Comparison of ENCODE assay signal across 21 cellular contexts in genomic region chr10:33381391-33381790, GRCh38. TPM values are rescaled to one million over a fixed set of nuclear protein-coding genes. Genes with fewer than 3 reads are reported as not detected.
"Had no signal": no experiment of that assay in that cellular context is flagged by ENCODE, and none has a peak within 500 bp of the region (broad histone marks: within the 10 kb centered on the region; RNA-seq: fewer than 3 reads in every experiment).

No MANE protein-coding gene starts in this region.

- H3K9me3 ChIP-seq: breast epithelium, left lung had no signal

- H3K27me3 ChIP-seq: breast epithelium, left lung had no signal

- H3K27me3 Mint-ChIP-seq: activated B cell treated with CpG ODN at 0.5 μM for 24 hours, progenitor cell of endocrine pancreas had no signal

- H3K4me3 Mint-ChIP-seq: activated B cell treated with CpG ODN at 0.5 μM for 24 hours; activated naive CD8-positive, alpha-beta T cell treated with anti-CD3 and anti-CD28 coated beads, Interleukin-2, amount 10 ng/mL, durations not matched to agents 7 days and 5 days; activated T-helper 1 cell treated with anti-CD3 and anti-CD28 coated beads, Interleukin-12 subunit alpha, Interleukin-12 subunit beta, Interleukin-2, Interleukin-4 antibody, amounts not matched to agents 30 ng/mL and 10 ng/mL and 1 ng/mL, durations not matched to agents 14 hours and 24 hours and 36 hours; effector memory CD8-positive, alpha-beta T cell; naive B cell; T-helper 17 cell had no signal

- H3K27ac Mint-ChIP-seq: activated B cell treated with CpG ODN at 0.5 μM for 24 hours; activated naive CD8-positive, alpha-beta T cell treated with anti-CD3 and anti-CD28 coated beads, Interleukin-2, amount 10 ng/mL, durations not matched to agents 7 days and 5 days; activated T-helper 1 cell treated with anti-CD3 and anti-CD28 coated beads, Interleukin-12 subunit alpha, Interleukin-12 subunit beta, Interleukin-2, Interleukin-4 antibody, amounts not matched to agents 30 ng/mL and 10 ng/mL and 1 ng/mL, durations not matched to agents 14 hours and 24 hours and 36 hours; effector memory CD8-positive, alpha-beta T cell; naive B cell; progenitor cell of endocrine pancreas; T-helper 17 cell; type B pancreatic cell had no signal

- H3K4me1 ChIP-seq: breast epithelium, left lung had no signal

- H3K4me2 ChIP-seq: smooth muscle cell had no signal

- H3K36me3 Mint-ChIP-seq: activated naive CD8-positive, alpha-beta T cell treated with anti-CD3 and anti-CD28 coated beads, Interleukin-2, amount 10 ng/mL, durations not matched to agents 7 days and 5 days; naive B cell; type B pancreatic cell had no signal

- ATAC-seq: effector memory CD8-positive, alpha-beta T cell; stimulated activated naive CD8-positive, alpha-beta T cell treated with anti-CD3 and anti-CD28 coated beads, Interleukin-15, Interleukin-2, amounts not matched to agents 100 U/mL and 50 U/mL, for 24 hours; T-helper 17 cell had no signal

- H3K27ac ChIP-seq: breast epithelium, epithelial cell of prostate, left lung had no signal

- H3K36me3 ChIP-seq: breast epithelium, left lung had no signal

- DNase-seq: activated B cell treated with CpG ODN at 0.5 μM for 24 hours; activated CD4-positive, alpha-beta T cell treated with anti-CD3 and anti-CD28 coated beads for 48 hours; activated naive CD8-positive, alpha-beta T cell treated with anti-CD3 and anti-CD28 coated beads, Interleukin-2, amount 10 ng/mL, durations not matched to agents 7 days and 5 days; dermis blood vessel endothelial cell; effector memory CD8-positive, alpha-beta T cell; kidney; left lung; mammary epithelial cell; naive B cell; nucleus accumbens; right cardiac atrium; stimulated activated CD4-positive, alpha-beta T cell treated with anti-CD3 and anti-CD28 coated beads, Interleukin-4, amount 100 ng/mL, for 4 hours; stimulated activated CD8-positive, alpha-beta memory T cell treated with anti-CD3 and anti-CD28 coated beads, Interleukin-4, amount 100 ng/mL, for 48 hours; stimulated activated naive CD8-positive, alpha-beta T cell treated with anti-CD3 and anti-CD28 coated beads, Interleukin-15, Interleukin-2, amounts not matched to agents 100 U/mL and 50 U/mL, for 24 hours; T-helper 17 cell had no signal

- H3K4me1 Mint-ChIP-seq: activated B cell treated with CpG ODN at 0.5 μM for 24 hours; activated naive CD8-positive, alpha-beta T cell treated with anti-CD3 and anti-CD28 coated beads, Interleukin-2, amount 10 ng/mL, durations not matched to agents 7 days and 5 days; naive B cell; T-helper 17 cell had no signal

- H3K4me3 ChIP-seq: breast epithelium, left lung, smooth muscle cell had no signal

- FAIRE-seq: kidney had no signal

- H3K9me3 Mint-ChIP-seq: activated B cell treated with CpG ODN at 0.5 μM for 24 hours; activated T-helper 1 cell treated with anti-CD3 and anti-CD28 coated beads, Interleukin-12 subunit alpha, Interleukin-12 subunit beta, Interleukin-2, Interleukin-4 antibody, amounts not matched to agents 30 ng/mL and 10 ng/mL and 1 ng/mL, durations not matched to agents 14 hours and 24 hours and 36 hours; effector memory CD8-positive, alpha-beta T cell; naive B cell; type B pancreatic cell had no signal

RNA-seq across cellular contexts. Expression of gene NRP1, which starts 46.9 kb away (rescaled TPM):
- total RNA-seq: activated B cell treated with CpG ODN at 0.5 μM for 24 hours had no signal
